16 cellular contexts compared by ENCODE assay signal in genomic region chr9:2497666-2498400, GRCh38.
DNase-seq lines count a peak whose midpoint lies in the region; ATAC-seq and TF ChIP-seq lines count a peak whose summit lies in the region.
"Had no signal": no experiment of that assay in that cellular context is flagged by ENCODE, and none has a peak within 500 bp of the region (broad histone marks: within the 10 kb centered on the region; RNA-seq: fewer than 3 reads in every experiment).

No MANE protein-coding gene starts in this region.

- DNase-seq in heart left ventricle = no peak
- DNase-seq in cardiac septum (ENCODE audit: low spot score) = no peak
- no peak for DNase-seq in left ventricle myocardium superior
- no peak for DNase-seq in naive thymus-derived CD8-positive, alpha-beta T cell
- DNase-seq in MCF 10A (ENCODE audit: unreplicated experiment) = no peak
- DNase-seq in H7 = no peak
- DNase-seq: 8988T; AML-193; Caco-2; CD8-positive, alpha-beta memory T cell; DND-41; GDM1 had no signal

- BruUV-seq in MCF 10A (replicated peaks; lab: Mats Ljungman, UMichigan) = no TSS peak

- peaks cover 0 to 46% (median 14%) of the 10 kb centered on the region in 12 donors for H3K4me1 ChIP-seq in heart left ventricle
- H3K4me1 ChIP-seq: BLaER1 had no signal

- H3K27ac Mint-ChIP-seq in nephron (peak overlapping the region in 2 of 3 experiments; percentile 91 to 98), MCF 10A (ENCODE audit: low read depth, unreplicated experiment) (no peak overlapping the region)
- no peak overlapping the region for H3K27ac Mint-ChIP-seq in naive thymus-derived CD8-positive, alpha-beta T cell

- H3K27ac ChIP-seq in heart left ventricle = peak overlapping the region in 11 of 12 donors; percentile 18 to 82 (median 67)
- H3K27ac ChIP-seq: BLaER1, HL-60 had no signal

- ATAC-seq in heart left ventricle = peak in 2 of 4 donors; percentile 15 to 32
- ATAC-seq in left ventricle myocardium superior = peak; percentile 17
- ATAC-seq in naive thymus-derived CD8-positive, alpha-beta T cell = no peak
- ATAC-seq: HCT116 had no signal

- H3K4me3 ChIP-seq in heart left ventricle (no peak overlapping the region), H7 (ENCODE audit: insufficient read depth, low read depth, low read length) (no peak overlapping the region)
- H3K4me3 ChIP-seq: BLaER1 had no signal

- H3K27me3 Mint-ChIP-seq in nephron (ENCODE audit: low read depth) (no peaks in the 10 kb centered on the region), MCF 10A (ENCODE audit: insufficient read depth, unreplicated experiment) (no peaks in the 10 kb centered on the region)
- peaks cover 0 to 2% (median 0%) of the 10 kb centered on the region in 5 donors for H3K27me3 Mint-ChIP-seq in naive thymus-derived CD8-positive, alpha-beta T cell
- H3K27me3 Mint-ChIP-seq: CD8-positive, alpha-beta memory T cell had no signal

- POLR2A ChIA-PET in naive thymus-derived CD8-positive, alpha-beta T cell (lab: Charles Lee) = no interaction called here
- POLR2A ChIA-PET in MCF 10A (lab: Yijun Ruan, JAX) = no interaction called here

- CTCF ChIA-PET in MCF 10A (lab: Yijun Ruan, JAX) = interaction anchor here (0.6 kb wide), 2 partner anchors 47 to 55 kb away, joined by 3 read pairs; no protein-coding TSS in a partner anchor

- peaks cover 0 to 6% (median 0%) of the 10 kb centered on the region in 12 donors for H3K9me3 ChIP-seq in heart left ventricle
- H3K9me3 ChIP-seq: BLaER1, Caco-2 had no signal

- H3K36me3 ChIP-seq in heart left ventricle (no peaks in the 10 kb centered on the region), H7 (replicated peaks; ENCODE audit: control insufficient read depth, insufficient read depth, low read length) (no peaks in the 10 kb centered on the region)

- H3K4me3 Mint-ChIP-seq in nephron (no peak overlapping the region), MCF 10A (ENCODE audit: unreplicated experiment) (no peak overlapping the region)
- H3K4me3 Mint-ChIP-seq in naive thymus-derived CD8-positive, alpha-beta T cell = no peak overlapping the region
- H3K4me3 Mint-ChIP-seq: CD8-positive, alpha-beta memory T cell had no signal

- H3K4me1 Mint-ChIP-seq in nephron = peaks cover 61% of the 10 kb centered on the region
- no peaks in the 10 kb centered on the region for H3K4me1 Mint-ChIP-seq in naive thymus-derived CD8-positive, alpha-beta T cell
- H3K4me1 Mint-ChIP-seq in MCF 10A (ENCODE audit: insufficient read depth, unreplicated experiment) = peaks cover 13% of the 10 kb centered on the region
- H3K4me1 Mint-ChIP-seq: CD8-positive, alpha-beta memory T cell had no signal

- WGBS in heart left ventricle, 4 donors = 56 to 71% (median 59%) methylated on average over 5 of the region's 5 CpGs

- H3K9me3 Mint-ChIP-seq in nephron (no peaks in the 10 kb centered on the region), MCF 10A (ENCODE audit: unreplicated experiment) (no peaks in the 10 kb centered on the region)
- no peaks in the 10 kb centered on the region for H3K9me3 Mint-ChIP-seq in naive thymus-derived CD8-positive, alpha-beta T cell
- H3K9me3 Mint-ChIP-seq: CD8-positive, alpha-beta memory T cell had no signal

- H3K27me3 ChIP-seq in heart left ventricle = no peaks in the 10 kb centered on the region
- H3K27me3 ChIP-seq in H7 (ENCODE audit: control insufficient read depth, insufficient read depth, low read length) = no peaks in the 10 kb centered on the region
- H3K27me3 ChIP-seq: BLaER1 had no signal

- TF ChIP-seq CTCF in heart left ventricle (IDR thresholded peaks at IDR 0.05) (no peak), nephron (IDR thresholded peaks at IDR 0.05; ENCODE audit: unreplicated experiment in 3 of 3) (no peak), MCF 10A (IDR thresholded peaks at IDR 0.05; ENCODE audit: unreplicated experiment) (no peak)

- no peak for TF ChIP-seq POLR2A in heart left ventricle (IDR thresholded peaks at IDR 0.05)

- intact Hi-C loops in heart left ventricle (cut with DNase I) (loop anchor here in 6 of 10 donors (2.0 to 10.0 kb wide), 6 partner anchors 63 to 363 kb away; partner anchors contain the start of gene VLDLR (in 4 of the 6)), cardiac septum (cut with DNase I) (loop anchor here (1.0 to 5.0 kb wide), 4 partner anchors 61 to 319 kb away; partner anchors contain the start of gene VLDLR), left ventricle myocardium superior (cut with micrococcal nuclease) (loop anchor here (5.0 kb wide), 1 partner anchor 69 kb away; no protein-coding TSS in a partner anchor), MCF 10A (cut with micrococcal nuclease) (no loop called here)

- H3K36me3 Mint-ChIP-seq in nephron (ENCODE audit: low read depth) (no peaks in the 10 kb centered on the region), MCF 10A (ENCODE audit: insufficient read depth, unreplicated experiment) (no peaks in the 10 kb centered on the region)
- no peaks in the 10 kb centered on the region for H3K36me3 Mint-ChIP-seq in naive thymus-derived CD8-positive, alpha-beta T cell
- H3K36me3 Mint-ChIP-seq: CD8-positive, alpha-beta memory T cell had no signal

Comparison
In these comparisons a context has a peak if more than half of its experiments do, and no peak if none do; other contexts are left out.
1. H3K27ac Mint-ChIP-seq: peak in nephron (2 of 3); none in naive thymus-derived CD8-positive, alpha-beta T cell (0 of 10) and MCF 10A (single experiment).